9 cellular contexts compared by ENCODE assay signal in genomic region chr7:148967032-148967372, GRCh38.
DNase-seq lines count a peak whose midpoint lies in the region; ATAC-seq and TF ChIP-seq lines count a peak whose summit lies in the region.
"Had no signal": no experiment of that assay in that cellular context is flagged by ENCODE, and none has a peak within 500 bp of the region (broad histone marks: within the 10 kb centered on the region; RNA-seq: fewer than 3 reads in every experiment).

No MANE protein-coding gene starts in this region.

- peak overlapping the region; percentile 50 for H3K27ac Mint-ChIP-seq in CD4-positive, alpha-beta T cell

- peaks cover 25% of the 10 kb centered on the region for H3K4me1 Mint-ChIP-seq in CD4-positive, alpha-beta T cell (ENCODE audit: low read depth)

- DNase-seq in CD4-positive, alpha-beta T cell, result no peak
- DNase-seq in adipocyte (ENCODE audit: low read depth) (no peak), inferior parietal cortex (ENCODE audit: extremely low spot score) (no peak), DMS 273 (lab: John Stamatoyannopoulos, UW; ENCODE audit: unreplicated experiment) (no peak), lower leg skin (ENCODE audit: low spot score in 2 of 2) (no peak)

- peak overlapping the region; percentile 49 for H3K9ac ChIP-seq in adipocyte (ENCODE audit: low read length)

- H3K27me3 ChIP-seq in CD4-positive, alpha-beta T cell (ENCODE audit: control insufficient read depth, insufficient read depth, low read length), result no peaks in the 10 kb centered on the region
- H3K27me3 ChIP-seq in adipocyte (replicated peaks; ENCODE audit: control insufficient read depth, insufficient read depth, low read length) (no peaks in the 10 kb centered on the region), neuron (ENCODE audit: insufficient read depth, low read length) (no peaks in the 10 kb centered on the region)

- 32 to 36% methylated on average over 13 of the region's 13 CpGs for WGBS in lower leg skin, 2 donors

- H3K36me3 ChIP-seq in adipocyte (ENCODE audit: control insufficient read depth, insufficient read depth, low read length, severe bottlenecking), result no peaks in the 10 kb centered on the region
- no peaks in the 10 kb centered on the region for H3K36me3 ChIP-seq in neuron (ENCODE audit: insufficient read depth, low read length)

- H3K27me3 Mint-ChIP-seq in CD4-positive, alpha-beta T cell, result no peaks in the 10 kb centered on the region

- peak overlapping the region; percentile 80 for H3K4me3 ChIP-seq in adipocyte (ENCODE audit: low read length)
- peak overlapping the region; percentile 16 for H3K4me3 ChIP-seq in neuron (ENCODE audit: low read length)
- H3K4me3 ChIP-seq in lower leg skin (ENCODE audit: low read depth, poor library complexity, severe bottlenecking), result no peak overlapping the region

- TF ChIP-seq POLR2A in lower leg skin (IDR thresholded peaks at IDR 0.05), result no peak

- H2AFZ ChIP-seq in neuron (ENCODE audit: low read depth, low read length), result no peak overlapping the region

- peaks cover 8% of the 10 kb centered on the region for H3K36me3 Mint-ChIP-seq in CD4-positive, alpha-beta T cell (ENCODE audit: low read depth)

- peak overlapping the region; percentile 78 for H3K4me3 Mint-ChIP-seq in CD4-positive, alpha-beta T cell

- CTCF ChIA-PET in CD4-positive, alpha-beta T cell (lab: Charles Lee), result interaction anchor here (0.6 to 2.2 kb wide), 22 partner anchors 9 to 465 kb away, joined by 3 to 25 read pairs (median 3); partner anchors contain the start of gene ZNF398

- POLR2A ChIA-PET in CD4-positive, alpha-beta T cell (lab: Charles Lee), result interaction anchor here (0.7 to 1.4 kb wide), 4 partner anchors 16 to 83 kb away, joined by 3 to 5 read pairs (median 4); no protein-coding TSS in a partner anchor

- H3K9me3 ChIP-seq in CD4-positive, alpha-beta T cell (ENCODE audit: control insufficient read depth, low read length), result no peaks in the 10 kb centered on the region
- H3K9me3 ChIP-seq in adipocyte (ENCODE audit: control insufficient read depth, low read length) (no peaks in the 10 kb centered on the region), neuron (ENCODE audit: low read length) (no peaks in the 10 kb centered on the region)

- intact Hi-C loops in CD4-positive, alpha-beta T cell (cut with DNase I, micrococcal nuclease), result loop anchor here (1.0 to 10.0 kb wide), 4 partner anchors 262 to 710 kb away; no protein-coding TSS in a partner anchor
- intact Hi-C loops in lower leg skin (cut with DNase I; ENCODE audit: low total_unique reads), result loop anchor here (5.0 kb wide), 1 partner anchor 465 kb away; no protein-coding TSS in a partner anchor

- no peak for ATAC-seq in CD4-positive, alpha-beta T cell (ENCODE audit: poor library complexity)
- ATAC-seq in HG02938 (IDR thresholded peaks at IDR 0.05; ENCODE audit: unreplicated experiment) (peak; percentile 12), GM21390 (IDR thresholded peaks at IDR 0.05; ENCODE audit: unreplicated experiment) (no peak)

- TF ChIP-seq CTCF in CD4-positive, alpha-beta T cell (IDR thresholded peaks at IDR 0.05), result peak; percentile 51
- no peak for TF ChIP-seq CTCF in lower leg skin (IDR thresholded peaks at IDR 0.05)

- no peaks in the 10 kb centered on the region for H3K9me3 Mint-ChIP-seq in CD4-positive, alpha-beta T cell

- H3K4me1 ChIP-seq in adipocyte (ENCODE audit: control insufficient read depth, insufficient read depth, low read length) (peaks cover 5% of the 10 kb centered on the region), neuron (ENCODE audit: insufficient read depth, low read length) (peaks cover 15% of the 10 kb centered on the region)

- no peak overlapping the region for H3K27ac ChIP-seq in CD4-positive, alpha-beta T cell (ENCODE audit: low read depth, low read length)
- H3K27ac ChIP-seq: epithelial cell of prostate had no signal
